Comparison of ENCODE assay signal across 22 cellular contexts in genomic region chr5:122165574-122166021, GRCh38. TPM values are rescaled to one million over a fixed set of nuclear protein-coding genes. Genes with fewer than 3 reads are reported as not detected.
DNase-seq lines count a peak whose midpoint lies in the region; ATAC-seq, FAIRE-seq and TF ChIP-seq lines count a peak whose summit lies in the region.
"Had no signal": no experiment of that assay in that cellular context is flagged by ENCODE, and none has a peak within 500 bp of the region (broad histone marks: within the 10 kb centered on the region; RNA-seq: fewer than 3 reads in every experiment).

No MANE protein-coding gene starts in this region.

- no peak overlapping the region for H3K9ac ChIP-seq in fibroblast of lung (ENCODE audit: insufficient read depth, low read length)

- CTCF ChIA-PET in Calu3 (lab: Charles Lee) = no interaction called here

- H3K9me3 ChIP-seq in fibroblast of lung (ENCODE audit: control insufficient read depth, insufficient read depth, low read depth, low read length) (no peaks in the 10 kb centered on the region), right lobe of liver (no peaks in the 10 kb centered on the region), esophagus muscularis mucosa (no peaks in the 10 kb centered on the region)
- H3K9me3 ChIP-seq: BE2C had no signal

- TF ChIP-seq CTCF in Calu3 (IDR thresholded peaks at IDR 0.05; ENCODE audit: unreplicated experiment) (no peak), fibroblast of lung (conservative IDR thresholded peaks at IDR 0.05 in 1 of 2, IDR thresholded peaks at IDR 0.05 in 1 of 2; ENCODE audit: low read depth in 1 of 2, low read length in 2 of 2) (no peak), right lobe of liver (IDR thresholded peaks at IDR 0.05) (no peak), esophagus muscularis mucosa (IDR thresholded peaks at IDR 0.05) (no peak), GM23338 (conservative IDR thresholded peaks at IDR 0.05; ENCODE audit: low read depth in 2 of 2) (no peak)

- no peak overlapping the region for H3K4me3 Mint-ChIP-seq in Calu3 (ENCODE audit: low read depth, unreplicated experiment)
- H3K4me3 Mint-ChIP-seq in GM23338 = no peak overlapping the region
- H3K4me3 Mint-ChIP-seq: activated CD4-positive, alpha-beta T cell treated with anti-CD3 and anti-CD28 coated beads, Interleukin-2, amount 10 ng/mL, durations not matched to agents 24 days and 14 days; activated naive CD8-positive, alpha-beta T cell treated with anti-CD3 and anti-CD28 coated beads for 36 hours; central memory CD8-positive, alpha-beta T cell; T-helper 2 cell treated with Interferon-gamma antibody and Interleukin-4, amounts not matched to agents 5 μg/mL and 100 μg/mL, for 36 hours had no signal

- H3K4me3 ChIP-seq in fibroblast of lung (replicated peaks in 1 of 4; ENCODE audit: control extremely low read depth in 1 of 4, insufficient read depth in 1 of 4, low read depth in 3 of 4, low read length in 4 of 4) (no peak overlapping the region), right lobe of liver (no peak overlapping the region), esophagus muscularis mucosa (no peak overlapping the region), GM23338 (no peak overlapping the region)

- H2AFZ ChIP-seq in fibroblast of lung (ENCODE audit: low read length) (no peak overlapping the region), GM23338 (no peak overlapping the region)

- H3K36me3 ChIP-seq in fibroblast of lung (ENCODE audit: control insufficient read depth, insufficient read depth, low read length) = no peaks in the 10 kb centered on the region
- no peaks in the 10 kb centered on the region for H3K36me3 ChIP-seq in right lobe of liver
- no peaks in the 10 kb centered on the region for H3K36me3 ChIP-seq in esophagus muscularis mucosa
- H3K36me3 ChIP-seq in GM23338 (ENCODE audit: insufficient read depth) = no peaks in the 10 kb centered on the region
- H3K36me3 ChIP-seq: BE2C had no signal

- H3F3A ChIP-seq in GM23338 (replicated peaks; ENCODE audit: low read depth) = no peaks in the 10 kb centered on the region

- peak overlapping the region; percentile 28 for H3K27ac ChIP-seq in fibroblast of lung (ENCODE audit: insufficient read depth, low read length)
- H3K27ac ChIP-seq in right lobe of liver = peak overlapping the region in 1 of 3 donors; percentile 69
- peak overlapping the region in 1 of 4 donors; percentile 77 for H3K27ac ChIP-seq in esophagus muscularis mucosa (replicated peaks in 1 of 4)
- H3K27ac ChIP-seq in GM23338 (ENCODE audit: low read depth) = no peak overlapping the region

- intact Hi-C loops in Calu3 (cut with micrococcal nuclease; ENCODE audit: unreplicated experiment) = no loop called here
- intact Hi-C loops in right lobe of liver (cut with DNase I) = no loop called here
- intact Hi-C loops in esophagus muscularis mucosa (cut with DNase I) = no loop called here

- peak; percentile 71 to 94 (median 80) for ATAC-seq in right lobe of liver
- no peak for ATAC-seq in GM23338

- H3K27ac Mint-ChIP-seq in Calu3 (ENCODE audit: unreplicated experiment) (peak overlapping the region; percentile 90), GM23338 (no peak overlapping the region)
- H3K27ac Mint-ChIP-seq: activated CD4-positive, alpha-beta T cell treated with anti-CD3 and anti-CD28 coated beads, Interleukin-2, amount 10 ng/mL, durations not matched to agents 24 days and 14 days; activated naive CD8-positive, alpha-beta T cell treated with anti-CD3 and anti-CD28 coated beads for 36 hours; T-helper 2 cell treated with Interferon-gamma antibody and Interleukin-4, amounts not matched to agents 5 μg/mL and 100 μg/mL, for 36 hours had no signal

- H3K9me3 Mint-ChIP-seq in Calu3 (ENCODE audit: low read depth, unreplicated experiment) = no peaks in the 10 kb centered on the region
- no peaks in the 10 kb centered on the region for H3K9me3 Mint-ChIP-seq in GM23338
- H3K9me3 Mint-ChIP-seq: activated CD4-positive, alpha-beta T cell treated with anti-CD3 and anti-CD28 coated beads, Interleukin-2, amount 10 ng/mL, durations not matched to agents 24 days and 14 days; activated naive CD8-positive, alpha-beta T cell treated with anti-CD3 and anti-CD28 coated beads for 36 hours had no signal

- H3K27me3 Mint-ChIP-seq in Calu3 (ENCODE audit: unreplicated experiment) (no peaks in the 10 kb centered on the region), GM23338 (ENCODE audit: insufficient read depth, low read depth, poor library complexity) (no peaks in the 10 kb centered on the region)
- H3K27me3 Mint-ChIP-seq: activated CD4-positive, alpha-beta T cell treated with anti-CD3 and anti-CD28 coated beads, Interleukin-2, amount 10 ng/mL, durations not matched to agents 24 days and 14 days; central memory CD8-positive, alpha-beta T cell had no signal

- H3K27me3 ChIP-seq in fibroblast of lung (ENCODE audit: control insufficient read depth, insufficient read depth, low read length) (no peaks in the 10 kb centered on the region), right lobe of liver (no peaks in the 10 kb centered on the region), esophagus muscularis mucosa (no peaks in the 10 kb centered on the region), GM23338 (ENCODE audit: insufficient read depth) (no peaks in the 10 kb centered on the region)
- H3K27me3 ChIP-seq: BE2C had no signal

- WGBS in right lobe of liver (ENCODE audit: insufficient coverage, low coverage, low lambda C conversion rate, missing lambda C conversion rate) = 25% methylated on average over 3 of the region's 3 CpGs
- 79% methylated on average over 3 of the region's 3 CpGs for WGBS in esophagus muscularis mucosa

- H3K4me1 Mint-ChIP-seq in Calu3 (ENCODE audit: low read depth, unreplicated experiment) (peaks cover 46% of the 10 kb centered on the region), GM23338 (peaks cover 21% of the 10 kb centered on the region)
- H3K4me1 Mint-ChIP-seq: activated CD4-positive, alpha-beta T cell treated with anti-CD3 and anti-CD28 coated beads, Interleukin-2, amount 10 ng/mL, durations not matched to agents 24 days and 14 days; activated naive CD8-positive, alpha-beta T cell treated with anti-CD3 and anti-CD28 coated beads for 36 hours; central memory CD8-positive, alpha-beta T cell had no signal

- peaks cover 5% of the 10 kb centered on the region for H3K36me3 Mint-ChIP-seq in Calu3 (ENCODE audit: insufficient read depth, unreplicated experiment)
- no peaks in the 10 kb centered on the region for H3K36me3 Mint-ChIP-seq in GM23338 (ENCODE audit: low read depth)
- H3K36me3 Mint-ChIP-seq: activated naive CD8-positive, alpha-beta T cell treated with anti-CD3 and anti-CD28 coated beads for 36 hours had no signal

- FAIRE-seq in RCC 7860 (lab: Jason Lieb, UNC) = peak; percentile 95
- FAIRE-seq: H54, small intestine, urothelium cell line had no signal

- H3K79me2 ChIP-seq in fibroblast of lung (ENCODE audit: control insufficient read depth, insufficient read depth, low read length) (no peaks in the 10 kb centered on the region), GM23338 (replicated peaks; ENCODE audit: insufficient read depth) (no peaks in the 10 kb centered on the region)

- peaks cover 5% of the 10 kb centered on the region for H3K9me2 ChIP-seq in GM23338 (ENCODE audit: insufficient read depth)

- DNase-seq in Calu3 = peak; percentile 30
- DNase-seq in RCC 7860 (ENCODE audit: low spot score) = peak; percentile 87
- DNase-seq in fibroblast of lung (ENCODE audit: low read depth in 2 of 2) = peak; percentile 78 to 92
- DNase-seq in right lobe of liver = no peak
- DNase-seq in esophagus muscularis mucosa (ENCODE audit: extremely low spot score) = no peak
- DNase-seq in NCI-H2227 treated with DMSO at 0.1 percent for 48 hours (lab: John Stamatoyannopoulos, UW) = no peak
- no peak for DNase-seq in 8988T
- no peak for DNase-seq in GM23338 (ENCODE audit: low spot score)
- DNase-seq: activated CD4-positive, alpha-beta T cell treated with anti-CD3 and anti-CD28 coated beads, Interleukin-2, amount 10 ng/mL, durations not matched to agents 24 days and 14 days; activated naive CD8-positive, alpha-beta T cell treated with anti-CD3 and anti-CD28 coated beads for 36 hours; BE2C; DMS153; KBM-7; NCI-H1105; NCI-H345; SHP77; small intestine; stimulated activated naive CD4-positive, alpha-beta T cell treated with Interleukin-2 at 50 U/mL for 16 hours had no signal

- no peak overlapping the region for H3K4me2 ChIP-seq in fibroblast of lung (ENCODE audit: extremely low read depth, insufficient read depth, low read length)
- no peak overlapping the region for H3K4me2 ChIP-seq in GM23338

- H3K4me1 ChIP-seq in fibroblast of lung (ENCODE audit: control insufficient read depth, extremely low read depth, insufficient read depth, low read length) (peaks cover 38% of the 10 kb centered on the region), right lobe of liver (peaks cover 0 to 24% (median 0%) of the 10 kb centered on the region in 4 donors), esophagus muscularis mucosa (peaks cover 4 to 35% (median 23%) of the 10 kb centered on the region in 4 donors), GM23338 (ENCODE audit: insufficient read depth) (peaks cover 6% of the 10 kb centered on the region; the same call in 1 of the 2 replicates)
- H3K4me1 ChIP-seq: BE2C had no signal

- no peaks in the 10 kb centered on the region for H4K20me1 ChIP-seq in fibroblast of lung (ENCODE audit: control insufficient read depth, extremely low read depth, insufficient read depth, low read length)
- no peaks in the 10 kb centered on the region for H4K20me1 ChIP-seq in GM23338 (replicated peaks; ENCODE audit: insufficient read depth)

- no peak for TF ChIP-seq EP300 in esophagus muscularis mucosa (IDR thresholded peaks at IDR 0.05)

- BruUV-seq in Calu3 (replicated peaks; lab: Mats Ljungman, UMichigan) = no TSS peak

- TF ChIP-seq POLR2A in right lobe of liver (IDR thresholded peaks at IDR 0.05) (no peak), esophagus muscularis mucosa (IDR thresholded peaks at IDR 0.05; ENCODE audit: low read depth) (no peak)

TF ChIP-seq in GM23338, 12 proteins besides CTCF, POLR2A, EP300 and RAD21 (continues in another document):
- no peak for TF ChIP-seq EZH2phosphoT487 (IDR thresholded peaks at IDR 0.05; ENCODE audit: unreplicated experiment)
- TF ChIP-seq EZH2 (IDR thresholded peaks at IDR 0.05; ENCODE audit: low read depth, unreplicated experiment) = no peak
- TF ChIP-seq CREB1 (CRISPR knock-in tag; IDR thresholded peaks at IDR 0.05; ENCODE audit: low read depth) = no peak
- TF ChIP-seq STAT1 (IDR thresholded peaks at IDR 0.05; ENCODE audit: unreplicated experiment) = no peak
- TF ChIP-seq ZNF114 (CRISPR knock-in tag; IDR thresholded peaks at IDR 0.05) = no peak

RNA-seq across cellular contexts. Expression of gene ZNF474, which starts 36.3 kb away (rescaled TPM):
- total RNA-seq in Calu3 (2022) (0.29 and 0.73 TPM in 2 replicates), fibroblast of lung (under 0.01 and 0.17 TPM in 2 replicates), right lobe of liver (under 1 TPM in 1 of 6 experiments, not detected in 5; 0.12 TPM), esophagus muscularis mucosa (1 to 10 TPM in 1 of 4 donors, under 1 TPM in 2, not detected in 1; 0.33 to 1.8 (median 0.71) TPM)
- polyA plus RNA-seq in fibroblast of lung (0.11 and 0.20 TPM in 2 replicates), GM23338 (2016; fragmentation: Nextera tagmentation; extraction: Ambion mirVana) (not detected in 2 replicates)
- 0.21 TPM in 1 of 2 replicates, not detected in the other for polyA plus RNA-seq in fibroblast of lung (2012)
- not detected in 2 replicates for polyA minus RNA-seq in fibroblast of lung (ENCODE audit: low replicate concordance)
- 0.59 TPM in 1 of 2 replicates, not detected in the other for total RNA-seq in GM23338 (2014; rRNA removed; shearing (Covaris generic))
- total RNA-seq: activated CD4-positive, alpha-beta T cell treated with anti-CD3 and anti-CD28 coated beads, Interleukin-2, amount 10 ng/mL, durations not matched to agents 24 days and 14 days had no signal

Comparison
In these comparisons a context has a peak if more than half of its experiments do, and no peak if none do; other contexts are left out.
1. DNase-seq: peak in Calu3 (single experiment), RCC 7860 (single experiment) and fibroblast of lung (2 of 2); none in right lobe of liver (0 of 3), esophagus muscularis mucosa (single experiment), NCI-H2227 treated with DMSO at 0.1 percent for 48 hours (single experiment), 8988T (single experiment) and GM23338 (single experiment).